Comparison of ENCODE assay signal across 1 cellular context in genomic region chr20:32247957-32248497, GRCh38.
TF ChIP-seq lines count a peak whose summit lies in the region.

No MANE protein-coding gene starts in this region.

TF ChIP-seq in GM23338, 12 proteins besides CTCF, POLR2A, EP300 and RAD21:
- TF ChIP-seq ZNF331 (CRISPR knock-in tag; IDR thresholded peaks at IDR 0.05; ENCODE audit: low read depth) (no peak), POLR2AphosphoS5 (IDR thresholded peaks at IDR 0.05; ENCODE audit: low read depth) (no peak), EZH2phosphoT487 (IDR thresholded peaks at IDR 0.05; ENCODE audit: unreplicated experiment) (no peak), JUNB (IDR thresholded peaks at IDR 0.05; ENCODE audit: unreplicated experiment) (no peak), REST (IDR thresholded peaks at IDR 0.05; ENCODE audit: unreplicated experiment) (no peak), ZNF114 (CRISPR knock-in tag; IDR thresholded peaks at IDR 0.05) (no peak), NANOG (IDR thresholded peaks at IDR 0.05; ENCODE audit: borderline replicate concordance) (no peak), ETS1 (IDR thresholded peaks at IDR 0.05) (no peak), ZNF462 (CRISPR knock-in tag; IDR thresholded peaks at IDR 0.05) (no peak), CREB1 (CRISPR knock-in tag; IDR thresholded peaks at IDR 0.05; ENCODE audit: low read depth) (no peak), EZH2 (IDR thresholded peaks at IDR 0.05; ENCODE audit: low read depth, unreplicated experiment) (no peak), STAT1 (IDR thresholded peaks at IDR 0.05; ENCODE audit: unreplicated experiment) (no peak)
